Comparison of ENCODE assay signal across 9 cellular contexts in genomic region chr11:11451501-11452005, GRCh38.
DNase-seq lines count a peak whose midpoint lies in the region; ATAC-seq and TF ChIP-seq lines count a peak whose summit lies in the region.
"Had no signal": no experiment of that assay in that cellular context is flagged by ENCODE, and none has a peak within 500 bp of the region (broad histone marks: within the 10 kb centered on the region; RNA-seq: fewer than 3 reads in every experiment).

No MANE protein-coding gene starts in this region.

- H3K36me3 Mint-ChIP-seq in naive thymus-derived CD8-positive, alpha-beta T cell: no peaks in the 10 kb centered on the region

- DNase-seq in GM12865 (ENCODE audit: low read depth) (peak; percentile 24), epithelial cell of proximal tubule (ENCODE audit: low read depth) (peak; percentile 67), globus pallidus (ENCODE audit: low spot score) (no peak), superior temporal gyrus (ENCODE audit: extremely low spot score) (no peak), SHP77 (lab: John Stamatoyannopoulos, UW) (no peak)
- no peak for DNase-seq in naive thymus-derived CD8-positive, alpha-beta T cell
- DNase-seq: colonic mucosa had no signal

- peak; percentile 93 for ATAC-seq in GM21423 (IDR thresholded peaks at IDR 0.05; ENCODE audit: unreplicated experiment)
- ATAC-seq in HG03354 (IDR thresholded peaks at IDR 0.05; ENCODE audit: poor library complexity, severe bottlenecking, unreplicated experiment): peak; percentile 98
- no peak for ATAC-seq in naive thymus-derived CD8-positive, alpha-beta T cell

- no peak overlapping the region for H3K27ac Mint-ChIP-seq in naive thymus-derived CD8-positive, alpha-beta T cell

- H3K4me3 Mint-ChIP-seq in naive thymus-derived CD8-positive, alpha-beta T cell: no peak overlapping the region

- POLR2A ChIA-PET in naive thymus-derived CD8-positive, alpha-beta T cell (lab: Charles Lee): no interaction called here

- H3K4me1 Mint-ChIP-seq in naive thymus-derived CD8-positive, alpha-beta T cell: no peaks in the 10 kb centered on the region

- H3K9me3 Mint-ChIP-seq in naive thymus-derived CD8-positive, alpha-beta T cell: no peaks in the 10 kb centered on the region

- TF ChIP-seq CTCF in GM12865 (IDR thresholded peaks at IDR 0.05; ENCODE audit: insufficient read depth, low read depth, low read length, missing control alignments): no peak
- TF ChIP-seq CTCF in epithelial cell of proximal tubule (conservative IDR thresholded peaks at IDR 0.05; ENCODE audit: low read depth, low read length): peak; percentile 48

- peaks cover 0 to 10% (median 3%) of the 10 kb centered on the region in 5 donors for H3K27me3 Mint-ChIP-seq in naive thymus-derived CD8-positive, alpha-beta T cell

- H3K4me3 ChIP-seq in GM12865 (ENCODE audit: low read depth, low read length): no peak overlapping the region
- H3K4me3 ChIP-seq in epithelial cell of proximal tubule (ENCODE audit: low read depth, low read length): no peak overlapping the region
- H3K4me3 ChIP-seq: colonic mucosa had no signal

Comparison
In these comparisons a context has a peak if more than half of its experiments do, and no peak if none do; other contexts are left out.
1. DNase-seq: peak in GM12865 (single experiment) and epithelial cell of proximal tubule (single experiment); none in globus pallidus (single experiment), superior temporal gyrus (single experiment), SHP77 (0 of 2) and naive thymus-derived CD8-positive, alpha-beta T cell (0 of 10).
2. ATAC-seq: peak in GM21423 (single experiment) and HG03354 (single experiment); none in naive thymus-derived CD8-positive, alpha-beta T cell (0 of 2).